Comparison of ENCODE assay signal across 8 cellular contexts in genomic region chr1:21232044-21232443, GRCh38. TPM values are rescaled to one million over a fixed set of nuclear protein-coding genes. Genes with fewer than 3 reads are reported as not detected.
DNase-seq lines count a peak whose midpoint lies in the region; ATAC-seq, FAIRE-seq and TF ChIP-seq lines count a peak whose summit lies in the region.

No MANE protein-coding gene starts in this region.

- TF ChIP-seq POLR2A in NB4 (IDR thresholded peaks at IDR 0.05; ENCODE audit: extremely low read depth, insufficient read length) = no peak
- no peak for TF ChIP-seq POLR2A in H1 (IDR thresholded peaks at IDR 0.05; ENCODE audit: control extremely low read depth in 1 of 2, low read depth in 2 of 2, low read length in 2 of 2)

- H4K20me1 ChIP-seq in H1 (replicated peaks in 1 of 2; ENCODE audit: control insufficient read depth in 1 of 2, insufficient read depth in 2 of 2, low read length in 2 of 2) = no peaks in the 10 kb centered on the region

- no peak for TF ChIP-seq EP300 in H1 (IDR thresholded peaks at IDR 0.05; ENCODE audit: borderline replicate concordance in 1 of 2, low read depth in 2 of 2, low read length in 2 of 2)

- H3K9me3 ChIP-seq in H1 (ENCODE audit: insufficient read depth in 2 of 2, low read depth in 1 of 2, low read length in 1 of 2) = no peaks in the 10 kb centered on the region

- H3K4me1 Mint-ChIP-seq in T-cell = no peaks in the 10 kb centered on the region

- H2BK15ac ChIP-seq in H1 (ENCODE audit: low read length) (no peak overlapping the region), mesendoderm (replicated peaks; ENCODE audit: low read depth) (no peak overlapping the region)

- no peak for DNase-seq in Right ventricle myocardium inferior (ENCODE audit: missing footprints)
- DNase-seq in cardiac septum (ENCODE audit: low spot score) = no peak
- DNase-seq in NB4 (ENCODE audit: low read depth) = peak; percentile 49
- peak in 19 of 34 experiments; percentile 11 to 45 (median 22) for DNase-seq in T-cell
- DNase-seq in H1 (ENCODE audit: low read depth in 1 of 2, low spot score in 2 of 2) = peak in 1 of 2 experiments; percentile 59
- DNase-seq in mesendoderm = peak; percentile 67

- H2BK12ac ChIP-seq in H1 (ENCODE audit: low read depth, low read length) = no peak overlapping the region

- peak; percentile 95 for FAIRE-seq in H1 (lab: Jason Lieb, UNC)

- CTCF ChIA-PET in T-cell (lab: Charles Lee) (interaction anchor here (0.6 to 2.7 kb wide), 11 partner anchors 11 to 287 kb away, joined by 3 to 22 read pairs (median 3); no protein-coding TSS in a partner anchor), H1 (lab: Charles Lee; ENCODE audit: partially characterized antibody) (interaction anchor here (0.6 to 5.6 kb wide), 44 partner anchors 8 to 386 kb away, joined by 3 to 201 read pairs (median 4); no protein-coding TSS in a partner anchor)

- H4K5ac ChIP-seq in H1 (ENCODE audit: insufficient read length, low read depth, low read length) (no peak overlapping the region), mesendoderm (ENCODE audit: low read length) (no peak overlapping the region)

- TF ChIP-seq RAD21 in H1 (IDR thresholded peaks at IDR 0.05 in 1 of 2, conservative IDR thresholded peaks at IDR 0.05 in 1 of 2; ENCODE audit: low read depth in 2 of 2, low read length in 2 of 2) = peak; percentile 89 to 90

- H3K4me3 Mint-ChIP-seq in T-cell = no peak overlapping the region

- no peak overlapping the region for H4K91ac ChIP-seq in H1 (replicated peaks; ENCODE audit: insufficient read length, low read length)

- 75% methylated on average over 3 of the region's 3 CpGs; no CpG with 5 or more reads in 1 of the 2 experiments for WGBS in H1 (ENCODE audit: extremely low coverage in 1 of 2, insufficient coverage in 1 of 2, insufficient read length in 1 of 2, insufficient replicate concordance in 2 of 2, low coverage in 1 of 2, low lambda C conversion rate in 2 of 2, missing lambda C conversion rate in 1 of 2), 2 experiments
- no CpG with 5 or more reads among the region's 3 CpGs for WGBS in mesendoderm (ENCODE audit: extremely low coverage, insufficient coverage, low lambda C conversion rate)

- POLR2A ChIA-PET in T-cell (lab: Charles Lee) (interaction anchor here in 1 of 2 donors (0.7 kb wide), 1 partner anchor 438 kb away, joined by 4 read pairs; no protein-coding TSS in a partner anchor), H1 (lab: Charles Lee; ENCODE audit: partially characterized antibody) (interaction anchor here (1.4 kb wide), 1 partner anchor 13 kb away, joined by 3 read pairs; no protein-coding TSS in a partner anchor)

- no peaks in the 10 kb centered on the region; a peak in 3 of 8 replicates for H3K36me3 ChIP-seq in H1 (ENCODE audit: control insufficient read depth in 2 of 4, insufficient read depth in 4 of 4, low read length in 3 of 4)
- no peaks in the 10 kb centered on the region for H3K36me3 ChIP-seq in mesendoderm (ENCODE audit: control insufficient read depth, insufficient read depth, low read length)

- intact Hi-C loops in Right ventricle myocardium inferior (cut with DNase I) (loop anchor here (1.0 to 10.0 kb wide), 4 partner anchors 23 to 423 kb away; no protein-coding TSS in a partner anchor), cardiac septum (cut with DNase I) (loop anchor here (1.0 to 5.0 kb wide), 2 partner anchors 136 to 340 kb away; no protein-coding TSS in a partner anchor)

- no peak overlapping the region for H2AFZ ChIP-seq in H1 (ENCODE audit: low read length)

- no peak overlapping the region for H3K14ac ChIP-seq in H1 (ENCODE audit: insufficient read length)

- H3K27me3 ChIP-seq in H1 (replicated peaks in 1 of 4; ENCODE audit: control insufficient read depth in 3 of 4, extremely low read depth in 1 of 4, insufficient read depth in 3 of 4, low read length in 3 of 4) = no peaks in the 10 kb centered on the region
- no peaks in the 10 kb centered on the region for H3K27me3 ChIP-seq in mesendoderm (ENCODE audit: insufficient read depth, low read length, poor library complexity)

- H2BK5ac ChIP-seq in H1 (ENCODE audit: low read depth, low read length) (no peak overlapping the region), mesendoderm (ENCODE audit: low read length) (no peak overlapping the region)

- H3K27ac ChIP-seq in H1 (ENCODE audit: low read depth, low read length) (no peak overlapping the region), mesendoderm (ENCODE audit: low read depth, low read length) (no peak overlapping the region)

- H3K18ac ChIP-seq in H1 (ENCODE audit: extremely low read depth, low read length) (no peak overlapping the region), mesendoderm (ENCODE audit: low read length) (no peak overlapping the region)

- H3K27me3 Mint-ChIP-seq in T-cell = no peaks in the 10 kb centered on the region

- H2BK120ac ChIP-seq in H1 (replicated peaks; ENCODE audit: low read depth, low read length) (no peak overlapping the region), mesendoderm (ENCODE audit: low read depth, low read length) (no peak overlapping the region)

- H2BK20ac ChIP-seq in H1 (ENCODE audit: low read length) = no peak overlapping the region

- TF ChIP-seq CTCF in NB4 (IDR thresholded peaks at IDR 0.05; ENCODE audit: low read depth, low read length) = peak; percentile 56
- TF ChIP-seq CTCF in H1 (IDR thresholded peaks at IDR 0.05; ENCODE audit: control extremely low read depth in 1 of 3, insufficient read depth in 1 of 3, low read depth in 1 of 3, low read length in 3 of 3) = peak; percentile 25 to 75 (median 75)

- H3K79me1 ChIP-seq in H1 (ENCODE audit: low read depth, low read length) (no peaks in the 10 kb centered on the region), mesendoderm (ENCODE audit: low read length) (no peaks in the 10 kb centered on the region)

- no peaks in the 10 kb centered on the region for H3K23me2 ChIP-seq in H1 (ENCODE audit: low read depth, low read length)

- H3K4me3 ChIP-seq in NB4 (ENCODE audit: low read depth, low read length) = no peak overlapping the region
- H3K4me3 ChIP-seq in H1 (ENCODE audit: extremely low read depth in 1 of 4, insufficient read depth in 2 of 4, low read depth in 3 of 4, low read length in 4 of 4) = no peak overlapping the region
- no peak overlapping the region for H3K4me3 ChIP-seq in mesendoderm (ENCODE audit: low read length)

- H2AK5ac ChIP-seq in H1 (ENCODE audit: low read depth, low read length) = no peak overlapping the region
- no peak overlapping the region for H2AK5ac ChIP-seq in mesendoderm (ENCODE audit: low read length)

- H3K56ac ChIP-seq in H1 (replicated peaks; ENCODE audit: insufficient read length, low read depth, low read length) (no peak overlapping the region), mesendoderm (ENCODE audit: low read length) (no peak overlapping the region)

- H3K4me2 ChIP-seq in H1 (ENCODE audit: insufficient read depth in 1 of 2, low read depth in 2 of 2, low read length in 2 of 2) = no peak overlapping the region
- H3K4me2 ChIP-seq in mesendoderm (ENCODE audit: low read length) = no peak overlapping the region

- H3K4ac ChIP-seq in H1 (replicated peaks; ENCODE audit: insufficient read length, low read depth, low read length) (no peak overlapping the region), mesendoderm (ENCODE audit: low read depth, low read length) (no peak overlapping the region)

- ATAC-seq in Right ventricle myocardium inferior = peak; percentile 59
- peak in 3 of 4 experiments; percentile 52 to 53 (median 53) for ATAC-seq in T-cell (replicated peaks in 1 of 4)
- ATAC-seq in GM19023 (IDR thresholded peaks at IDR 0.05; ENCODE audit: unreplicated experiment) = no peak
- no peak for ATAC-seq in HG03175 (IDR thresholded peaks at IDR 0.05; ENCODE audit: unreplicated experiment)

- peaks cover 47% of the 10 kb centered on the region for H3K36me3 Mint-ChIP-seq in T-cell

- H4K8ac ChIP-seq in H1 (ENCODE audit: extremely low read depth, insufficient read depth, low read length) = no peak overlapping the region
- H4K8ac ChIP-seq in mesendoderm (ENCODE audit: low read depth, low read length) = no peak overlapping the region

- H3K23ac ChIP-seq in H1 (ENCODE audit: insufficient read length) = no peak overlapping the region
- no peak overlapping the region for H3K23ac ChIP-seq in mesendoderm (ENCODE audit: low read length)

- H3K9me3 Mint-ChIP-seq in T-cell = no peaks in the 10 kb centered on the region

- no peak overlapping the region for H3K9ac ChIP-seq in H1 (replicated peaks in 1 of 4; ENCODE audit: extremely low read depth in 1 of 4, low read depth in 3 of 4, low read length in 3 of 4)
- no peak overlapping the region for H3K9ac ChIP-seq in mesendoderm (ENCODE audit: low read length)

- H3K4me1 ChIP-seq in H1 (replicated peaks in 1 of 4; ENCODE audit: control insufficient read depth in 3 of 4, insufficient read depth in 4 of 4, low read length in 3 of 4) (no peaks in the 10 kb centered on the region), mesendoderm (ENCODE audit: control insufficient read depth, low read depth, low read length) (no peaks in the 10 kb centered on the region)

- no peak overlapping the region for H3K27ac Mint-ChIP-seq in T-cell

- H3K79me2 ChIP-seq in H1 (ENCODE audit: control insufficient read depth in 1 of 2, insufficient read depth in 2 of 2, low read length in 2 of 2) = no peaks in the 10 kb centered on the region
- H3K79me2 ChIP-seq in mesendoderm (ENCODE audit: control insufficient read depth, insufficient read depth, low read length) = no peaks in the 10 kb centered on the region

RNA-seq across cellular contexts. Expression of gene EIF4G3, which starts 55.3 kb away (rescaled TPM):
- total RNA-seq in Right ventricle myocardium inferior (25.6 TPM), cardiac septum (45.6 TPM), T-cell (10 to 100 TPM; 16.8 to 34.1 (median 20.8) TPM)
- 66.6 and 67.5 TPM in 2 replicates for total RNA-seq in H1 (2021; fragmentation: NEBNext Ultra II Directional; extraction: Animal tissue kit (Norgen Biotek cat#: 25700))
- polyA plus RNA-seq in H1 (2011; rRNA removed) = 44.8 and 47.5 TPM in 2 replicates
- 38.0 TPM for polyA plus RNA-seq in H1 (2011; cell fraction: cytosol; rRNA removed)
- 178 TPM for polyA plus RNA-seq in H1 (2011; cell fraction: nucleus; rRNA removed)
- polyA plus RNA-seq in H1 (2012, experiment 1 of 2) = 33.8 to 49.7 TPM (median 38.9 TPM) in 4 replicates
- polyA plus RNA-seq in H1 (2012, experiment 2 of 2) = 4.8 TPM
- 57.1 TPM for polyA plus RNA-seq in H1 (2013, experiment 1 of 2)
- 54.4 TPM for polyA plus RNA-seq in H1 (2013, experiment 2 of 2)
- 101 and 111 TPM in 2 replicates for polyA minus RNA-seq in H1 (2011; rRNA and poly(A)+ RNA removed)
- polyA minus RNA-seq in H1 (2011; cell fraction: cytosol; rRNA and poly(A)+ RNA removed) = 39.9 TPM
- polyA minus RNA-seq in H1 (2011; cell fraction: nucleus; rRNA and poly(A)+ RNA removed) = 135 TPM
- 59.6 TPM for polyA plus RNA-seq in mesendoderm (2013, experiment 1 of 2)
- 61.5 TPM for polyA plus RNA-seq in mesendoderm (2013, experiment 2 of 2)

RNA-seq across cellular contexts. Expression of gene ECE1, which starts 58.2 kb away (rescaled TPM):
- total RNA-seq in Right ventricle myocardium inferior = 49.3 TPM
- total RNA-seq in cardiac septum = 55.8 TPM
- total RNA-seq in T-cell = 10 to 100 TPM; 81.0 to 94.5 (median 87.1) TPM
- total RNA-seq in H1 (2021; fragmentation: NEBNext Ultra II Directional; extraction: Animal tissue kit (Norgen Biotek cat#: 25700)) = 36.8 and 37.1 TPM in 2 replicates
- polyA plus RNA-seq in H1 (2011; rRNA removed) = 21.4 and 26.7 TPM in 2 replicates
- polyA plus RNA-seq in H1 (2011; cell fraction: cytosol; rRNA removed) = 15.9 TPM
- 24.2 TPM for polyA plus RNA-seq in H1 (2011; cell fraction: nucleus; rRNA removed)
- 23.4 to 31.1 TPM (median 26.4 TPM) in 4 replicates for polyA plus RNA-seq in H1 (2012, experiment 1 of 2)
- polyA plus RNA-seq in H1 (2012, experiment 2 of 2) = 17.3 TPM
- 44.8 TPM for polyA plus RNA-seq in H1 (2013, experiment 1 of 2)
- 44.6 TPM for polyA plus RNA-seq in H1 (2013, experiment 2 of 2)
- polyA minus RNA-seq in H1 (2011; rRNA and poly(A)+ RNA removed) = 23.9 and 27.9 TPM in 2 replicates
- 13.4 TPM for polyA minus RNA-seq in H1 (2011; cell fraction: cytosol; rRNA and poly(A)+ RNA removed)
- 12.3 TPM for polyA minus RNA-seq in H1 (2011; cell fraction: nucleus; rRNA and poly(A)+ RNA removed)
- 19.2 TPM for polyA plus RNA-seq in mesendoderm (2013, experiment 1 of 2)
- 19.4 TPM for polyA plus RNA-seq in mesendoderm (2013, experiment 2 of 2)

Comparison
In these comparisons a context has a peak if more than half of its experiments do, and no peak if none do; other contexts are left out.
1. ATAC-seq: peak in Right ventricle myocardium inferior (single experiment) and T-cell (3 of 4); none in GM19023 (single experiment) and HG03175 (single experiment).
2. DNase-seq: peak in NB4 (single experiment), T-cell (19 of 34) and mesendoderm (single experiment); none in Right ventricle myocardium inferior (single experiment) and cardiac septum (single experiment).